ENCODE assay signal across 8 cellular contexts in the genomic region with DNA sequence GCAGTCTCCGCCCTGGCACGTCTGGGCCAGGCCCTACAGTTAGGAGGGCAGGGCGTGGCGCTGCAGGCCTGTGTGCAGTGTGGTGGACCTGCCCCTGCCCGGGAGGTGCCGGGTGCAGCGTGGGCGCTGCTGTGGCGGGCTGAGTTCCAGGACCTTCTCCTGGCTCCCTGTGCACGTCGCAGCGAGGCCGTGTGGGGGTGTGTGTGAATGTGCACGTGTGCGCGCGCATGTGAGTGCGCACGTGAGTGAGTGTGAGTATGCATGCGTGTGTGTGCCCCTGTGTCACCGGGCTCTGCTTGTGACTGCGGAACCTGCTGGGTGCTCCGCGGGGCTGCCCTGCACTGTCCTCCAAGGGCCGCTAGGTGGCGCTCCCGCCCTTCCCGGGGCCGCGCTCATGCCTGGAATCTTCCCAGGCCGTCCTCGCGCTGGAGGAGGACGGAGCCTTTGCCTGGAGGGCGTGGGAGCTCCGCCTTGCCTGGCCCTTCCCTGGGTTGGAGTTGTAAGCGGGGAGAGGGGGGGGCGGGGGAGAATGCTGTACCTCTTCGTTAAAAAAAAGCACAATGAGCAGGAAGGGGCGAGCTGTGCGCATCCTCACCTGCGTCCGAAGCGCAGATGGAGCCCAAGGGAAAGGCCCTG.
DNase-seq lines count a peak whose midpoint lies in the region; ATAC-seq and TF ChIP-seq lines count a peak whose summit lies in the region.

No MANE protein-coding gene starts in this region.

- no peak overlapping the region for H3K4me3 ChIP-seq in WI38 (ENCODE audit: low read depth, low read length)

- in situ Hi-C loops in T47D (cut with HindIII; ENCODE audit: low pct_unique_long_range_greater_than_20kb, low sequenced_read_pairs), result no loop called here

- DNase-seq in NCI-H1436 (lab: John Stamatoyannopoulos, UW) (peak; percentile 65), NCI-H1436 treated with DMSO at 0.1 percent for 48 hours (lab: John Stamatoyannopoulos, UW) (no peak), NCI-H146 treated with DMSO at 0.1 percent for 48 hours (lab: John Stamatoyannopoulos, UW; ENCODE audit: unreplicated experiment) (peak; percentile 18), T47D (ENCODE audit: low read depth in 1 of 2, low spot score in 1 of 2) (peak; percentile 76 to 82), islet precursor cell (peak; percentile 95)
- peak; percentile 15 to 40 for DNase-seq in stimulated activated CD4-positive, alpha-beta T cell treated with anti-CD3 and anti-CD28 coated beads, Interleukin-15, amount 100 ng/mL, for 1 hour (ENCODE audit: low read depth in 1 of 2, low spot score in 1 of 2)

- peak; percentile 95 for TF ChIP-seq CTCF in WI38 (IDR thresholded peaks at IDR 0.05; ENCODE audit: low read depth, low read length)

- ATAC-seq in HG03442 (IDR thresholded peaks at IDR 0.05; ENCODE audit: unreplicated experiment), result no peak
